Comparison of ENCODE assay signal across 8 cellular contexts in the genomic region with DNA sequence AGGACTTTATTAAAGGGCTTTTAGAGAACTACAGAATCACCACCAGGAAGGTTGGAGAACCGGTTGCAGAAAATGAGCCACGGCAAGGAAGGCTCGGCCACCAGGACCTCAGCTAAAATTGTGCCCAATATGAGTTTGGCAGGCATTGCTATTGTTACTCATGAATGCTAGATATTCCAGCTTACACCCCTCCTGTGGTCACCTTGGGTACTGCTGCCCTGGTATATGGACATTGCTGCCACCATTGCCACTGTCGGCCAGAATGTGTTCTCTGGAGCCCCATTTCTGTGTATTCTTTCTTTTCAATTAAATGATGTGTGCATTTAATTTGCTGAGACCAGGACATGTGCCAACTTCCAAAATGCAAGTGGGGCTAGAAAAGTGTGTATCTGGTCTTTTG.
DNase-seq lines count a peak whose midpoint lies in the region; ATAC-seq, FAIRE-seq and TF ChIP-seq lines count a peak whose summit lies in the region.

No MANE protein-coding gene starts in this region.

- H3K36me3 ChIP-seq in GM12878 (ENCODE audit: control insufficient read depth in 2 of 2, insufficient read depth in 2 of 2, low read length in 1 of 2) = no peaks in the 10 kb centered on the region
- no peaks in the 10 kb centered on the region for H3K36me3 ChIP-seq in HepG2 (replicated peaks in 1 of 2; ENCODE audit: control insufficient read depth in 1 of 2, insufficient read depth in 2 of 2, low read length in 2 of 2)
- no peaks in the 10 kb centered on the region for H3K36me3 ChIP-seq in vagina

- FAIRE-seq in GM12878 (lab: Jason Lieb, UNC) = peak; percentile 7
- no peak for FAIRE-seq in HepG2 (lab: Jason Lieb, UNC)

- no peak overlapping the region for H3K4me3 ChIP-seq in GM12878
- no peak overlapping the region for H3K4me3 ChIP-seq in HepG2 (replicated peaks in 1 of 3; ENCODE audit: insufficient read depth in 1 of 3, low read depth in 2 of 3, low read length in 3 of 3)
- H3K4me3 ChIP-seq in vagina = no peak overlapping the region

- 62% methylated on average over 4 of the region's 4 CpGs for WGBS in GM12878 (ENCODE audit: insufficient coverage, insufficient replicate concordance, low lambda C conversion rate, missing lambda C conversion rate)
- 26% methylated on average over 4 of the region's 4 CpGs for WGBS in HepG2 (ENCODE audit: low lambda C conversion rate)

- H3K9me3 ChIP-seq in GM12878 (replicated peaks; ENCODE audit: control insufficient read depth, insufficient read depth, low read length) (no peaks in the 10 kb centered on the region), HepG2 (ENCODE audit: low read length) (peaks cover 90% of the 10 kb centered on the region), vagina (no peaks in the 10 kb centered on the region)

- TF ChIP-seq RAD21 in GM12878 (IDR thresholded peaks at IDR 0.05; ENCODE audit: insufficient read depth, low read depth, low read length) (peak; percentile 57), HepG2 (CRISPR knock-in tag; IDR thresholded peaks at IDR 0.05) (no peak)

- SMC1A ChIA-PET in GM12878 (lab: Charles Lee; ENCODE audit: uncharacterized antibody, unreplicated experiment) = interaction anchor here (1.5 kb wide), 1 partner anchor 598 kb away, joined by 8 read pairs; no protein-coding TSS in a partner anchor

- BruUV-seq in GM12878 (replicated peaks; lab: Mats Ljungman, UMichigan) = no TSS peak
- no TSS peak for BruUV-seq in HepG2 (replicated peaks; lab: Mats Ljungman, UMichigan)

- RAD21 ChIA-PET in GM12878 (lab: Charles Lee; ENCODE audit: unreplicated experiment) = no interaction called here

- H3K4me2 ChIP-seq in GM12878 (ENCODE audit: control insufficient read depth, insufficient read depth) (no peak overlapping the region), HepG2 (ENCODE audit: low read depth, low read length) (no peak overlapping the region)

- POLR2A ChIA-PET in GM12878 (lab: Charles Lee) = interaction anchor here (0.5 kb wide), 1 partner anchor 157 kb away, joined by 4 read pairs; no protein-coding TSS in a partner anchor
- POLR2A ChIA-PET in HepG2 (lab: Yijun Ruan, JAX) = no interaction called here

- H2AFZ ChIP-seq in GM12878 (ENCODE audit: control insufficient read depth, low read depth, low read length) (no peak overlapping the region), HepG2 (ENCODE audit: low read length) (no peak overlapping the region)

- no peaks in the 10 kb centered on the region for H3K27me3 ChIP-seq in GM12878 (replicated peaks in 1 of 2; ENCODE audit: control insufficient read depth in 2 of 2, insufficient read depth in 2 of 2, low read length in 1 of 2)
- no peaks in the 10 kb centered on the region for H3K27me3 ChIP-seq in HepG2 (ENCODE audit: control insufficient read depth in 1 of 2, insufficient read depth in 2 of 2, low read length in 2 of 2)
- H3K27me3 ChIP-seq in vagina = no peaks in the 10 kb centered on the region

- TF ChIP-seq EP300 in GM12878 (IDR thresholded peaks at IDR 0.05; ENCODE audit: borderline replicate concordance in 1 of 2, control insufficient read depth in 1 of 2, low read depth in 2 of 2, low read length in 2 of 2) (no peak), HepG2 (IDR thresholded peaks at IDR 0.05; ENCODE audit: low read depth in 2 of 2, low read length in 2 of 2) (no peak), HepG2 (CRISPR knock-in tag; IDR thresholded peaks at IDR 0.05; ENCODE audit: borderline replicate concordance) (no peak)

- DNase-seq in AG20443 (ENCODE audit: low spot score) (peak; percentile 51), GM12878 (ENCODE audit: low read depth, low spot score) (no peak), HepG2 (ENCODE audit: low spot score) (no peak), vagina (ENCODE audit: extremely low spot score in 2 of 2) (no peak), NCI-H2171 (lab: John Stamatoyannopoulos, UW) (no peak)

- intact Hi-C loops in GM12878 (cut with micrococcal nuclease; ENCODE audit: unreplicated experiment) (loop anchor here (2.0 kb wide), 1 partner anchor 597 kb away; no protein-coding TSS in a partner anchor), HepG2 (cut with micrococcal nuclease; ENCODE audit: unreplicated experiment) (loop anchor here (2.0 to 5.0 kb wide), 2 partner anchors 272 to 597 kb away; no protein-coding TSS in a partner anchor), vagina (cut with DNase I) (no loop called here)

- TF ChIP-seq POLR2A in GM12878 (IDR thresholded peaks at IDR 0.05; ENCODE audit: low read depth, low read length) = no peak
- TF ChIP-seq POLR2A in HepG2 (IDR thresholded peaks at IDR 0.05; ENCODE audit: insufficient read depth in 1 of 2, low read depth in 2 of 2, low read length in 2 of 2) = no peak
- no peak for TF ChIP-seq POLR2A in vagina (IDR thresholded peaks at IDR 0.05)

- CTCF ChIA-PET in GM12878 (lab: Yijun Ruan, JAX) (no interaction called here), HepG2 (lab: Yijun Ruan, JAX; ENCODE audit: low intra/inter-chr PET ratio, low total read pairs) (no interaction called here)

- H3K79me2 ChIP-seq in GM12878 (ENCODE audit: control insufficient read depth, insufficient read depth, low read length) = no peaks in the 10 kb centered on the region
- H3K79me2 ChIP-seq in HepG2 (ENCODE audit: insufficient read depth, low read length) = no peaks in the 10 kb centered on the region

- TF ChIP-seq CTCF in GM12878 (IDR thresholded peaks at IDR 0.05 in 2 of 3, conservative IDR thresholded peaks at IDR 0.05 in 1 of 3; ENCODE audit: control insufficient read depth in 2 of 3, extremely low read depth in 1 of 3, insufficient read depth in 1 of 3, low read depth in 3 of 3, low read length in 3 of 3) (peak; percentile 39 to 47 (median 41); a peak in 4 of 6 replicates), HepG2 (CRISPR knock-in tag; IDR thresholded peaks at IDR 0.05) (no peak; the same call in 1 of the 2 replicates), vagina (IDR thresholded peaks at IDR 0.05) (peak in 1 of 3 experiments; percentile 30)

- no peak overlapping the region for H3K9ac ChIP-seq in GM12878 (ENCODE audit: control insufficient read depth, insufficient read depth, low read length)
- no peak overlapping the region for H3K9ac ChIP-seq in HepG2 (ENCODE audit: insufficient read depth, low read depth, low read length)

- H3K4me1 ChIP-seq in GM12878 (ENCODE audit: control insufficient read depth, insufficient read depth, low read length) (no peaks in the 10 kb centered on the region), HepG2 (ENCODE audit: insufficient read depth, low read length) (no peaks in the 10 kb centered on the region), vagina (no peaks in the 10 kb centered on the region)

- H4K20me1 ChIP-seq in GM12878 (ENCODE audit: control insufficient read depth, insufficient read depth) (no peaks in the 10 kb centered on the region), HepG2 (ENCODE audit: insufficient read depth, low read length) (no peaks in the 10 kb centered on the region)

- H3K27ac ChIP-seq in GM12878 (ENCODE audit: control insufficient read depth, insufficient read depth) (no peak overlapping the region), HepG2 (ENCODE audit: extremely low read length, insufficient read depth, low read length) (no peak overlapping the region), vagina (no peak overlapping the region)

- peak; percentile 58 for ATAC-seq in GM18520 (IDR thresholded peaks at IDR 0.05; ENCODE audit: unreplicated experiment)
- ATAC-seq in HG03565 (IDR thresholded peaks at IDR 0.05; ENCODE audit: unreplicated experiment) = peak; percentile 60
- ATAC-seq in GM12878 = peak; percentile 89
- ATAC-seq in HepG2 = peak; percentile 83
- no peak for ATAC-seq in HG03108 (IDR thresholded peaks at IDR 0.05; ENCODE audit: unreplicated experiment)

- in situ Hi-C loops in GM12878 (cut with MboI) (no loop called here), HepG2 (cut with HindIII; ENCODE audit: extremely low pct_ligation_motif_present, low pct_unique_long_range_greater_than_20kb) (no loop called here)

TF ChIP-seq in GM12878, 131 proteins besides CTCF, POLR2A, EP300 and RAD21 (continues in another document):
- TF ChIP-seq, protein P1, sequence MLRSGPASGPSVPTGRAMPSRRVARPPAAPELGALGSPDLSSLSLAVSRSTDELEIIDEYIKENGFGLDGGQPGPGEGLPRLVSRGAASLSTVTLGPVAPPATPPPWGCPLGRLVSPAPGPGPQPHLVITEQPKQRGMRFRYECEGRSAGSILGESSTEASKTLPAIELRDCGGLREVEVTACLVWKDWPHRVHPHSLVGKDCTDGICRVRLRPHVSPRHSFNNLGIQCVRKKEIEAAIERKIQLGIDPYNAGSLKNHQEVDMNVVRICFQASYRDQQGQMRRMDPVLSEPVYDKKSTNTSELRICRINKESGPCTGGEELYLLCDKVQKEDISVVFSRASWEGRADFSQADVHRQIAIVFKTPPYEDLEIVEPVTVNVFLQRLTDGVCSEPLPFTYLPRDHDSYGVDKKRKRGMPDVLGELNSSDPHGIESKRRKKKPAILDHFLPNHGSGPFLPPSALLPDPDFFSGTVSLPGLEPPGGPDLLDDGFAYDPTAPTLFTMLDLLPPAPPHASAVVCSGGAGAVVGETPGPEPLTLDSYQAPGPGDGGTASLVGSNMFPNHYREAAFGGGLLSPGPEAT (IDR thresholded peaks at IDR 0.05; ENCODE audit: low read depth) = no peak
- TF ChIP-seq ATF7 (IDR thresholded peaks at IDR 0.05; ENCODE audit: low read depth) = no peak
- TF ChIP-seq SMC3 (IDR thresholded peaks at IDR 0.05; ENCODE audit: borderline replicate concordance, low read length) = peak; percentile 52; the same call in 1 of the 2 replicates
- TF ChIP-seq YY1 (IDR thresholded peaks at IDR 0.05; ENCODE audit: low read depth, low read length) = peak; percentile 52; the same call in 1 of the 2 replicates
- no peak for TF ChIP-seq IRF4 (IDR thresholded peaks at IDR 0.05; ENCODE audit: low read depth, low read length)

TF ChIP-seq in HepG2, 621 proteins besides CTCF, POLR2A, EP300 and RAD21:
- peak; percentile 60 for TF ChIP-seq SMC3 (IDR thresholded peaks at IDR 0.05; ENCODE audit: low read length)
- no peak for TF ChIP-seq ZNF138 (CRISPR knock-in tag; IDR thresholded peaks at IDR 0.05; ENCODE audit: low read depth)
- TF ChIP-seq STAG1 (CRISPR knock-in tag; IDR thresholded peaks at IDR 0.05) = peak; percentile 48
